27 cellular contexts compared by ENCODE assay signal in the genomic region with DNA sequence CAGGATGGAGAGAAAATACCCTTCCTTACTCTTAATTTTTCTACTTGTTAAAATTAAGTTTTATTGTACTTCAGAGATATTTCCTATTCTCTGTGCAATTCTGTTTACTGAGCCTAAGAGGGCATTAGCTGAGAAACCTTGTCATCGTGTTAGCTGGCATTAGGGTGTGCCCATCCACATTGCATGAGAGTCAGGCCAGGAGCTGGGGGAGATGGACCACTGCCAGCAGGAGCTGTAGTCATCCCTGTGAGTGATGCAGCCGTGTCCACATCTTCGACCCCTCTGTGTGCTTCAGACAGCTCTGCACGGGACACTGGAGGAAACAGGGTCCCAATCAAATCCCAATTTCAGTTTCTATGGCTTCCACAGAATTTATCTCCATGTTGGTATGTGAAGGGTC. TPM values are rescaled to one million over a fixed set of nuclear protein-coding genes. Genes with fewer than 3 reads are reported as not detected.
"Had no signal": no experiment of that assay in that cellular context is flagged by ENCODE, and none has a peak within 500 bp of the region (broad histone marks: within the 10 kb centered on the region; RNA-seq: fewer than 3 reads in every experiment).

No MANE protein-coding gene starts in this region.

- ATAC-seq: gastroesophageal sphincter, right lobe of liver had no signal

- H3K36me3 Mint-ChIP-seq: activated naive CD4-positive, alpha-beta T cell treated with anti-CD3 and anti-CD28 coated beads, Interleukin-2, amount 10 ng/mL, durations not matched to agents 7 days and 5 days; activated naive CD8-positive, alpha-beta T cell treated with anti-CD3 and anti-CD28 coated beads, Interleukin-2, amount 10 ng/mL, durations not matched to agents 7 days and 5 days; mesothelial cell of epicardium; naive B cell had no signal

- H3K9me3 Mint-ChIP-seq: activated naive CD4-positive, alpha-beta T cell treated with anti-CD3 and anti-CD28 coated beads, Interleukin-2, amount 10 ng/mL, durations not matched to agents 7 days and 5 days; activated naive CD8-positive, alpha-beta T cell treated with anti-CD3 and anti-CD28 coated beads, Interleukin-2, amount 10 ng/mL, durations not matched to agents 7 days and 5 days; activated T-helper 1 cell treated with anti-CD3 and anti-CD28 coated beads, Interleukin-12 subunit alpha, Interleukin-12 subunit beta, Interleukin-2, Interleukin-4 antibody, amounts not matched to agents 30 ng/mL and 10 ng/mL and 1 ng/mL, durations not matched to agents 14 hours and 24 hours and 36 hours; central memory CD8-positive, alpha-beta T cell; dendritic cell treated with granulocyte-macrophage colony-stimulating factor and Interleukin-4, amounts not matched to agents 40 ng/mL and 50 ng/mL, for 4 days; endodermal cell; mesothelial cell of epicardium; T-helper 2 cell treated with Interferon-gamma antibody and Interleukin-4, amounts not matched to agents 5 μg/mL and 100 μg/mL, for 36 hours had no signal

- H3K4me3 ChIP-seq: gastroesophageal sphincter, ovary, right lobe of liver, thoracic aorta had no signal

- H3K27me3 ChIP-seq: gastroesophageal sphincter, ovary, right lobe of liver had no signal

- H3K4me1 Mint-ChIP-seq: activated naive CD4-positive, alpha-beta T cell treated with anti-CD3 and anti-CD28 coated beads, Interleukin-2, amount 10 ng/mL, durations not matched to agents 7 days and 5 days; activated naive CD8-positive, alpha-beta T cell treated with anti-CD3 and anti-CD28 coated beads, Interleukin-2, amount 10 ng/mL, durations not matched to agents 7 days and 5 days; central memory CD8-positive, alpha-beta T cell; endodermal cell; mesothelial cell of epicardium; naive B cell had no signal

- DNase-seq: activated CD4-positive, alpha-beta T cell treated with anti-CD3 and anti-CD28 coated beads for 4 hours; activated CD4-positive, alpha-beta T cell treated with anti-CD3 and anti-CD28 coated beads, Interleukin-2, amount 50 U/mL, for 4 hours; activated gamma-delta T cell; activated naive CD4-positive, alpha-beta T cell treated with anti-CD3 and anti-CD28 coated beads, Interleukin-2, amount 10 ng/mL, durations not matched to agents 7 days and 5 days; activated naive CD8-positive, alpha-beta T cell treated with anti-CD3 and anti-CD28 coated beads, Interleukin-2, amount 10 ng/mL, durations not matched to agents 7 days and 5 days; endodermal cell; head of caudate nucleus; hippocampal formation; left cardiac atrium; naive B cell; ovary; right lobe of liver; stimulated activated CD4-positive, alpha-beta T cell treated with anti-CD3 and anti-CD28 coated beads, Interleukin-2, amount 100 ng/mL, for 48 hours; stimulated activated naive CD4-positive, alpha-beta T cell treated with Interleukin-2 at 50 U/mL for 16 hours had no signal

- H3K27ac ChIP-seq: gastroesophageal sphincter, ovary, right lobe of liver, thoracic aorta, VCaP had no signal

- H3K27ac Mint-ChIP-seq: activated naive CD4-positive, alpha-beta T cell treated with anti-CD3 and anti-CD28 coated beads, Interleukin-2, amount 10 ng/mL, durations not matched to agents 7 days and 5 days; activated naive CD8-positive, alpha-beta T cell treated with anti-CD3 and anti-CD28 coated beads, Interleukin-2, amount 10 ng/mL, durations not matched to agents 7 days and 5 days; activated T-helper 1 cell treated with anti-CD3 and anti-CD28 coated beads, Interleukin-12 subunit alpha, Interleukin-12 subunit beta, Interleukin-2, Interleukin-4 antibody, amounts not matched to agents 30 ng/mL and 10 ng/mL and 1 ng/mL, durations not matched to agents 14 hours and 24 hours and 36 hours; dendritic cell treated with granulocyte-macrophage colony-stimulating factor and Interleukin-4, amounts not matched to agents 40 ng/mL and 50 ng/mL, for 4 days; endodermal cell; mesothelial cell of epicardium; naive B cell; T-helper 2 cell treated with Interferon-gamma antibody and Interleukin-4, amounts not matched to agents 5 μg/mL and 100 μg/mL, for 36 hours had no signal

- H3K4me1 ChIP-seq: gastroesophageal sphincter, right lobe of liver had no signal

- H3K27me3 Mint-ChIP-seq: activated naive CD4-positive, alpha-beta T cell treated with anti-CD3 and anti-CD28 coated beads, Interleukin-2, amount 10 ng/mL, durations not matched to agents 7 days and 5 days; activated naive CD8-positive, alpha-beta T cell treated with anti-CD3 and anti-CD28 coated beads, Interleukin-2, amount 10 ng/mL, durations not matched to agents 7 days and 5 days; dendritic cell treated with granulocyte-macrophage colony-stimulating factor and Interleukin-4, amounts not matched to agents 40 ng/mL and 50 ng/mL, for 4 days; naive B cell; progenitor cell of endocrine pancreas had no signal

- H3K4me3 Mint-ChIP-seq: activated naive CD4-positive, alpha-beta T cell treated with anti-CD3 and anti-CD28 coated beads, Interleukin-2, amount 10 ng/mL, durations not matched to agents 7 days and 5 days; activated naive CD8-positive, alpha-beta T cell treated with anti-CD3 and anti-CD28 coated beads, Interleukin-2, amount 10 ng/mL, durations not matched to agents 7 days and 5 days; activated T-helper 1 cell treated with anti-CD3 and anti-CD28 coated beads, Interleukin-12 subunit alpha, Interleukin-12 subunit beta, Interleukin-2, Interleukin-4 antibody, amounts not matched to agents 30 ng/mL and 10 ng/mL and 1 ng/mL, durations not matched to agents 14 hours and 24 hours and 36 hours; central memory CD8-positive, alpha-beta T cell; dendritic cell treated with granulocyte-macrophage colony-stimulating factor and Interleukin-4, amounts not matched to agents 40 ng/mL and 50 ng/mL, for 4 days; endodermal cell; mesothelial cell of epicardium; naive B cell; T-helper 2 cell treated with Interferon-gamma antibody and Interleukin-4, amounts not matched to agents 5 μg/mL and 100 μg/mL, for 36 hours had no signal

- H3K36me3 ChIP-seq: gastroesophageal sphincter, ovary, right lobe of liver, thoracic aorta had no signal

- H3K9me3 ChIP-seq: gastroesophageal sphincter, ovary, right lobe of liver, thoracic aorta had no signal

- FAIRE-seq: keratinocyte, urothelium cell line had no signal

RNA-seq across cellular contexts. Expression of gene ABCA12, which starts 34.2 kb away (rescaled TPM):
- total RNA-seq: activated naive CD8-positive, alpha-beta T cell treated with anti-CD3 and anti-CD28 coated beads, Interleukin-2, amount 10 ng/mL, durations not matched to agents 7 days and 5 days; activated T-helper 1 cell treated with anti-CD3 and anti-CD28 coated beads, Interleukin-12 subunit alpha, Interleukin-12 subunit beta, Interleukin-2, Interleukin-4 antibody, amounts not matched to agents 30 ng/mL and 10 ng/mL and 1 ng/mL, durations not matched to agents 14 hours and 24 hours and 36 hours; left cardiac atrium; liver; right lobe of liver; skeletal muscle tissue had no signal
